ENCODE assay signal across 1 cellular context in genomic region chr6:110039364-110039995, GRCh38.
TF ChIP-seq lines count a peak whose summit lies in the region.

No MANE protein-coding gene starts in this region.

TF ChIP-seq in HEK293, 187 proteins besides CTCF, POLR2A, EP300 and RAD21 (continued from another document):
- TF ChIP-seq PRDM10 (tag by site-specific recombination; IDR thresholded peaks at IDR 0.05): peak; percentile 52; the same call in 1 of the 2 replicates
- TF ChIP-seq ZNF776 (tag by site-specific recombination; IDR thresholded peaks at IDR 0.05; ENCODE audit: borderline replicate concordance): no peak
- TF ChIP-seq ZNF654 (tag by site-specific recombination; IDR thresholded peaks at IDR 0.05; ENCODE audit: low read depth): peak; percentile 97
- TF ChIP-seq ZBTB48 (tag by site-specific recombination; IDR thresholded peaks at IDR 0.05): no peak
